1 cellular context compared by ENCODE assay signal in genomic region chr1:151540021-151540981, GRCh38.
A peak's percentile ranks its signal among the peaks of the same experiment; 100 is the strongest.
TF ChIP-seq lines count a peak whose summit lies in the region.

TSS of gene TUFT1 (plus strand) at chr1:151540309. CDS start at chr1:151540367, 58 bp downstream.

TF ChIP-seq in K562, 482 proteins besides CTCF, POLR2A, EP300 and RAD21 (continued from another document and continues in another):
- TF ChIP-seq, protein P1, sequence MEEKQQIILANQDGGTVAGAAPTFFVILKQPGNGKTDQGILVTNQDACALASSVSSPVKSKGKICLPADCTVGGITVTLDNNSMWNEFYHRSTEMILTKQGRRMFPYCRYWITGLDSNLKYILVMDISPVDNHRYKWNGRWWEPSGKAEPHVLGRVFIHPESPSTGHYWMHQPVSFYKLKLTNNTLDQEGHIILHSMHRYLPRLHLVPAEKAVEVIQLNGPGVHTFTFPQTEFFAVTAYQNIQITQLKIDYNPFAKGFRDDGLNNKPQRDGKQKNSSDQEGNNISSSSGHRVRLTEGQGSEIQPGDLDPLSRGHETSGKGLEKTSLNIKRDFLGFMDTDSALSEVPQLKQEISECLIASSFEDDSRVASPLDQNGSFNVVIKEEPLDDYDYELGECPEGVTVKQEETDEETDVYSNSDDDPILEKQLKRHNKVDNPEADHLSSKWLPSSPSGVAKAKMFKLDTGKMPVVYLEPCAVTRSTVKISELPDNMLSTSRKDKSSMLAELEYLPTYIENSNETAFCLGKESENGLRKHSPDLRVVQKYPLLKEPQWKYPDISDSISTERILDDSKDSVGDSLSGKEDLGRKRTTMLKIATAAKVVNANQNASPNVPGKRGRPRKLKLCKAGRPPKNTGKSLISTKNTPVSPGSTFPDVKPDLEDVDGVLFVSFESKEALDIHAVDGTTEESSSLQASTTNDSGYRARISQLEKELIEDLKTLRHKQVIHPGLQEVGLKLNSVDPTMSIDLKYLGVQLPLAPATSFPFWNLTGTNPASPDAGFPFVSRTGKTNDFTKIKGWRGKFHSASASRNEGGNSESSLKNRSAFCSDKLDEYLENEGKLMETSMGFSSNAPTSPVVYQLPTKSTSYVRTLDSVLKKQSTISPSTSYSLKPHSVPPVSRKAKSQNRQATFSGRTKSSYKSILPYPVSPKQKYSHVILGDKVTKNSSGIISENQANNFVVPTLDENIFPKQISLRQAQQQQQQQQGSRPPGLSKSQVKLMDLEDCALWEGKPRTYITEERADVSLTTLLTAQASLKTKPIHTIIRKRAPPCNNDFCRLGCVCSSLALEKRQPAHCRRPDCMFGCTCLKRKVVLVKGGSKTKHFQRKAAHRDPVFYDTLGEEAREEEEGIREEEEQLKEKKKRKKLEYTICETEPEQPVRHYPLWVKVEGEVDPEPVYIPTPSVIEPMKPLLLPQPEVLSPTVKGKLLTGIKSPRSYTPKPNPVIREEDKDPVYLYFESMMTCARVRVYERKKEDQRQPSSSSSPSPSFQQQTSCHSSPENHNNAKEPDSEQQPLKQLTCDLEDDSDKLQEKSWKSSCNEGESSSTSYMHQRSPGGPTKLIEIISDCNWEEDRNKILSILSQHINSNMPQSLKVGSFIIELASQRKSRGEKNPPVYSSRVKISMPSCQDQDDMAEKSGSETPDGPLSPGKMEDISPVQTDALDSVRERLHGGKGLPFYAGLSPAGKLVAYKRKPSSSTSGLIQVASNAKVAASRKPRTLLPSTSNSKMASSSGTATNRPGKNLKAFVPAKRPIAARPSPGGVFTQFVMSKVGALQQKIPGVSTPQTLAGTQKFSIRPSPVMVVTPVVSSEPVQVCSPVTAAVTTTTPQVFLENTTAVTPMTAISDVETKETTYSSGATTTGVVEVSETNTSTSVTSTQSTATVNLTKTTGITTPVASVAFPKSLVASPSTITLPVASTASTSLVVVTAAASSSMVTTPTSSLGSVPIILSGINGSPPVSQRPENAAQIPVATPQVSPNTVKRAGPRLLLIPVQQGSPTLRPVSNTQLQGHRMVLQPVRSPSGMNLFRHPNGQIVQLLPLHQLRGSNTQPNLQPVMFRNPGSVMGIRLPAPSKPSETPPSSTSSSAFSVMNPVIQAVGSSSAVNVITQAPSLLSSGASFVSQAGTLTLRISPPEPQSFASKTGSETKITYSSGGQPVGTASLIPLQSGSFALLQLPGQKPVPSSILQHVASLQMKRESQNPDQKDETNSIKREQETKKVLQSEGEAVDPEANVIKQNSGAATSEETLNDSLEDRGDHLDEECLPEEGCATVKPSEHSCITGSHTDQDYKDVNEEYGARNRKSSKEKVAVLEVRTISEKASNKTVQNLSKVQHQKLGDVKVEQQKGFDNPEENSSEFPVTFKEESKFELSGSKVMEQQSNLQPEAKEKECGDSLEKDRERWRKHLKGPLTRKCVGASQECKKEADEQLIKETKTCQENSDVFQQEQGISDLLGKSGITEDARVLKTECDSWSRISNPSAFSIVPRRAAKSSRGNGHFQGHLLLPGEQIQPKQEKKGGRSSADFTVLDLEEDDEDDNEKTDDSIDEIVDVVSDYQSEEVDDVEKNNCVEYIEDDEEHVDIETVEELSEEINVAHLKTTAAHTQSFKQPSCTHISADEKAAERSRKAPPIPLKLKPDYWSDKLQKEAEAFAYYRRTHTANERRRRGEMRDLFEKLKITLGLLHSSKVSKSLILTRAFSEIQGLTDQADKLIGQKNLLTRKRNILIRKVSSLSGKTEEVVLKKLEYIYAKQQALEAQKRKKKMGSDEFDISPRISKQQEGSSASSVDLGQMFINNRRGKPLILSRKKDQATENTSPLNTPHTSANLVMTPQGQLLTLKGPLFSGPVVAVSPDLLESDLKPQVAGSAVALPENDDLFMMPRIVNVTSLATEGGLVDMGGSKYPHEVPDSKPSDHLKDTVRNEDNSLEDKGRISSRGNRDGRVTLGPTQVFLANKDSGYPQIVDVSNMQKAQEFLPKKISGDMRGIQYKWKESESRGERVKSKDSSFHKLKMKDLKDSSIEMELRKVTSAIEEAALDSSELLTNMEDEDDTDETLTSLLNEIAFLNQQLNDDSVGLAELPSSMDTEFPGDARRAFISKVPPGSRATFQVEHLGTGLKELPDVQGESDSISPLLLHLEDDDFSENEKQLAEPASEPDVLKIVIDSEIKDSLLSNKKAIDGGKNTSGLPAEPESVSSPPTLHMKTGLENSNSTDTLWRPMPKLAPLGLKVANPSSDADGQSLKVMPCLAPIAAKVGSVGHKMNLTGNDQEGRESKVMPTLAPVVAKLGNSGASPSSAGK (IDR thresholded peaks at IDR 0.05): peak; percentile 51
- TF ChIP-seq GATAD2A (IDR thresholded peaks at IDR 0.05): no peak
- TF ChIP-seq SMAD4 (CRISPR knock-in tag; conservative IDR thresholded peaks at IDR 0.05): no peak
- TF ChIP-seq, protein P2, sequence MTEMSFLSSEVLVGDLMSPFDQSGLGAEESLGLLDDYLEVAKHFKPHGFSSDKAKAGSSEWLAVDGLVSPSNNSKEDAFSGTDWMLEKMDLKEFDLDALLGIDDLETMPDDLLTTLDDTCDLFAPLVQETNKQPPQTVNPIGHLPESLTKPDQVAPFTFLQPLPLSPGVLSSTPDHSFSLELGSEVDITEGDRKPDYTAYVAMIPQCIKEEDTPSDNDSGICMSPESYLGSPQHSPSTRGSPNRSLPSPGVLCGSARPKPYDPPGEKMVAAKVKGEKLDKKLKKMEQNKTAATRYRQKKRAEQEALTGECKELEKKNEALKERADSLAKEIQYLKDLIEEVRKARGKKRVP (CRISPR knock-in tag; IDR thresholded peaks at IDR 0.05): no peak
- no peak for TF ChIP-seq PHB (CRISPR knock-in tag; IDR thresholded peaks at IDR 0.05)
- no peak for TF ChIP-seq RBM34 (IDR thresholded peaks at IDR 0.05; ENCODE audit: borderline replicate concordance, insufficient read depth, low read length)
- 0 out of 2 replicates have a peak, but pooled peaks have one; percentile 5 for TF ChIP-seq ZNF24 (IDR thresholded peaks at IDR 0.05)
- TF ChIP-seq NR0B1 (IDR thresholded peaks at IDR 0.05; ENCODE audit: partially characterized antibody): no peak
- TF ChIP-seq ZNF311 (CRISPR knock-in tag; IDR thresholded peaks at IDR 0.05): no peak
- TF ChIP-seq VEZF1 (CRISPR knock-in tag; IDR thresholded peaks at IDR 0.05): peak; percentile 48; the same call in 1 of the 2 replicates
- TF ChIP-seq, protein P3, sequence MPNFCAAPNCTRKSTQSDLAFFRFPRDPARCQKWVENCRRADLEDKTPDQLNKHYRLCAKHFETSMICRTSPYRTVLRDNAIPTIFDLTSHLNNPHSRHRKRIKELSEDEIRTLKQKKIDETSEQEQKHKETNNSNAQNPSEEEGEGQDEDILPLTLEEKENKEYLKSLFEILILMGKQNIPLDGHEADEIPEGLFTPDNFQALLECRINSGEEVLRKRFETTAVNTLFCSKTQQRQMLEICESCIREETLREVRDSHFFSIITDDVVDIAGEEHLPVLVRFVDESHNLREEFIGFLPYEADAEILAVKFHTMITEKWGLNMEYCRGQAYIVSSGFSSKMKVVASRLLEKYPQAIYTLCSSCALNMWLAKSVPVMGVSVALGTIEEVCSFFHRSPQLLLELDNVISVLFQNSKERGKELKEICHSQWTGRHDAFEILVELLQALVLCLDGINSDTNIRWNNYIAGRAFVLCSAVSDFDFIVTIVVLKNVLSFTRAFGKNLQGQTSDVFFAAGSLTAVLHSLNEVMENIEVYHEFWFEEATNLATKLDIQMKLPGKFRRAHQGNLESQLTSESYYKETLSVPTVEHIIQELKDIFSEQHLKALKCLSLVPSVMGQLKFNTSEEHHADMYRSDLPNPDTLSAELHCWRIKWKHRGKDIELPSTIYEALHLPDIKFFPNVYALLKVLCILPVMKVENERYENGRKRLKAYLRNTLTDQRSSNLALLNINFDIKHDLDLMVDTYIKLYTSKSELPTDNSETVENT (CRISPR knock-in tag; IDR thresholded peaks at IDR 0.05): peak; percentile 15; the same call in 1 of the 2 replicates
- no peak for TF ChIP-seq NR3C1 (CRISPR knock-in tag; IDR thresholded peaks at IDR 0.05)
- 0 out of 2 replicates have a peak, but pooled peaks have one; percentile 6 for TF ChIP-seq SMARCE1 (IDR thresholded peaks at IDR 0.05)
- no peak for TF ChIP-seq UBTF (IDR thresholded peaks at IDR 0.05; ENCODE audit: borderline replicate concordance in 1 of 2, low read depth in 2 of 2, low read length in 2 of 2)
- TF ChIP-seq, protein P4, sequence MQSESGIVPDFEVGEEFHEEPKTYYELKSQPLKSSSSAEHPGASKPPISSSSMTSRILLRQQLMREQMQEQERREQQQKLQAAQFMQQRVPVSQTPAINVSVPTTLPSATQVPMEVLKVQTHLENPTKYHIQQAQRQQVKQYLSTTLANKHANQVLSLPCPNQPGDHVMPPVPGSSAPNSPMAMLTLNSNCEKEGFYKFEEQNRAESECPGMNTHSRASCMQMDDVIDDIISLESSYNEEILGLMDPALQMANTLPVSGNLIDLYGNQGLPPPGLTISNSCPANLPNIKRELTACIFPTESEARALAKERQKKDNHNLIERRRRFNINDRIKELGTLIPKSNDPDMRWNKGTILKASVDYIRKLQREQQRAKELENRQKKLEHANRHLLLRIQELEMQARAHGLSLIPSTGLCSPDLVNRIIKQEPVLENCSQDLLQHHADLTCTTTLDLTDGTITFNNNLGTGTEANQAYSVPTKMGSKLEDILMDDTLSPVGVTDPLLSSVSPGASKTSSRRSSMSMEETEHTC (IDR thresholded peaks at IDR 0.05): no peak
- TF ChIP-seq, protein P5, sequence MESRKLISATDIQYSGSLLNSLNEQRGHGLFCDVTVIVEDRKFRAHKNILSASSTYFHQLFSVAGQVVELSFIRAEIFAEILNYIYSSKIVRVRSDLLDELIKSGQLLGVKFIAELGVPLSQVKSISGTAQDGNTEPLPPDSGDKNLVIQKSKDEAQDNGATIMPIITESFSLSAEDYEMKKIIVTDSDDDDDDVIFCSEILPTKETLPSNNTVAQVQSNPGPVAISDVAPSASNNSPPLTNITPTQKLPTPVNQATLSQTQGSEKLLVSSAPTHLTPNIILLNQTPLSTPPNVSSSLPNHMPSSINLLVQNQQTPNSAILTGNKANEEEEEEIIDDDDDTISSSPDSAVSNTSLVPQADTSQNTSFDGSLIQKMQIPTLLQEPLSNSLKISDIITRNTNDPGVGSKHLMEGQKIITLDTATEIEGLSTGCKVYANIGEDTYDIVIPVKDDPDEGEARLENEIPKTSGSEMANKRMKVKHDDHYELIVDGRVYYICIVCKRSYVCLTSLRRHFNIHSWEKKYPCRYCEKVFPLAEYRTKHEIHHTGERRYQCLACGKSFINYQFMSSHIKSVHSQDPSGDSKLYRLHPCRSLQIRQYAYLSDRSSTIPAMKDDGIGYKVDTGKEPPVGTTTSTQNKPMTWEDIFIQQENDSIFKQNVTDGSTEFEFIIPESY (CRISPR knock-in tag; IDR thresholded peaks at IDR 0.05): peak; percentile 21; the same call in 1 of the 2 replicates
- TF ChIP-seq ZFPM2 (CRISPR knock-in tag; IDR thresholded peaks at IDR 0.05): no peak
- no peak for TF ChIP-seq ZNF75A (CRISPR knock-in tag; IDR thresholded peaks at IDR 0.05)
- TF ChIP-seq FOSL1 (tag; conservative IDR thresholded peaks at IDR 0.05): peak; percentile 62
- TF ChIP-seq ZNF696 (CRISPR knock-in tag; conservative IDR thresholded peaks at IDR 0.05): no peak
- TF ChIP-seq ZNF766 (CRISPR knock-in tag; conservative IDR thresholded peaks at IDR 0.05): no peak; the same call in 1 of the 2 replicates
- TF ChIP-seq PHF8 (IDR thresholded peaks at IDR 0.05; ENCODE audit: borderline replicate concordance, low read length): peak; percentile 90; the same call in 1 of the 2 replicates
- TF ChIP-seq ZNF431 (CRISPR knock-in tag; IDR thresholded peaks at IDR 0.05): peak; percentile 39; the same call in 1 of the 2 replicates
- TF ChIP-seq ZC3H8 (IDR thresholded peaks at IDR 0.05): no peak
- TF ChIP-seq, protein P6, sequence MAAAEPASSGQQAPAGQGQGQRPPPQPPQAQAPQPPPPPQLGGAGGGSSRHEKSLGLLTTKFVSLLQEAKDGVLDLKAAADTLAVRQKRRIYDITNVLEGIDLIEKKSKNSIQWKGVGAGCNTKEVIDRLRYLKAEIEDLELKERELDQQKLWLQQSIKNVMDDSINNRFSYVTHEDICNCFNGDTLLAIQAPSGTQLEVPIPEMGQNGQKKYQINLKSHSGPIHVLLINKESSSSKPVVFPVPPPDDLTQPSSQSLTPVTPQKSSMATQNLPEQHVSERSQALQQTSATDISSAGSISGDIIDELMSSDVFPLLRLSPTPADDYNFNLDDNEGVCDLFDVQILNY (CRISPR knock-in tag; IDR thresholded peaks at IDR 0.05): no peak
- TF ChIP-seq SIN3B (IDR thresholded peaks at IDR 0.05; ENCODE audit: low read depth): no peak
- TF ChIP-seq KHSRP (IDR thresholded peaks at IDR 0.05): no peak
- TF ChIP-seq SREBF2 (CRISPR knock-in tag; IDR thresholded peaks at IDR 0.05): no peak
- TF ChIP-seq SLC30A9 (CRISPR knock-in tag; IDR thresholded peaks at IDR 0.05): no peak
- no peak for TF ChIP-seq ETS2 (tag; IDR thresholded peaks at IDR 0.05; ENCODE audit: borderline replicate concordance, poor library complexity, severe bottlenecking)
- no peak for TF ChIP-seq FOXA3 (CRISPR knock-in tag; conservative IDR thresholded peaks at IDR 0.05 in 1 of 2, IDR thresholded peaks at IDR 0.05 in 1 of 2)
- no peak for TF ChIP-seq MEF2A (IDR thresholded peaks at IDR 0.05; ENCODE audit: control insufficient read depth, low read depth, low read length)
- peak; percentile 77 for TF ChIP-seq HMGN3 (IDR thresholded peaks at IDR 0.05; ENCODE audit: borderline replicate concordance, extremely low read depth, insufficient read length, low read depth, low read length)
